Comparison of ENCODE assay signal across 30 cellular contexts in genomic region chr2:216231867-216232266, GRCh38.
"Had no signal": no experiment of that assay in that cellular context is flagged by ENCODE, and none has a peak within 500 bp of the region (broad histone marks: within the 10 kb centered on the region; RNA-seq: fewer than 3 reads in every experiment).

No MANE protein-coding gene starts in this region.

- H3K79me2 ChIP-seq: parathyroid adenoma had no signal

- FAIRE-seq: urothelium cell line had no signal

- H2AFZ ChIP-seq: neural progenitor cell, parathyroid adenoma had no signal

- H3K4me2 ChIP-seq: neural progenitor cell, smooth muscle cell had no signal

- H3K4me3 ChIP-seq: neural progenitor cell, ovary, psoas muscle, skin epidermis, smooth muscle cell, spleen, suprapubic skin, testis, tibial artery, transverse colon, upper lobe of left lung, vagina had no signal

- ATAC-seq: naive thymus-derived CD4-positive, alpha-beta T cell; natural killer cell; psoas muscle; right cardiac atrium; sciatic nerve; stimulated activated memory B cell treated with anti-CD40 and anti-IgM and Interleukin-4, amounts not matched to agents 10 μg/mL and 1 μg/mL and 100 μg/mL, for 72 hours; stimulated activated naive CD8-positive, alpha-beta T cell treated with anti-CD3 and anti-CD28 coated beads, Interleukin-15, amount 100 ng/mL, for 72 hours; stimulated activated naive CD8-positive, alpha-beta T cell treated with anti-CD3 and anti-CD28 coated beads, Interleukin-15, Interleukin-2, amounts not matched to agents 100 U/mL and 50 U/mL, for 24 hours had no signal

- H3K9ac ChIP-seq: neural progenitor cell, parathyroid adenoma had no signal

- DNase-seq: naive thymus-derived CD4-positive, alpha-beta T cell; natural killer cell; occipital lobe; ovary; posterior cingulate gyrus; psoas muscle; right cardiac atrium; spleen; stimulated activated CD4-positive, alpha-beta T cell treated with anti-CD3 and anti-CD28 coated beads, Interleukin-12 subunit alpha, Interleukin-12 subunit beta, amount 100 ng/mL, for 4 hours; stimulated activated CD4-positive, alpha-beta T cell treated with anti-CD3 and anti-CD28 coated beads, Interleukin-1b, Interleukin-23, amount 100 ng/mL, for 48 hours; stimulated activated CD4-positive, alpha-beta T cell treated with anti-CD3 and anti-CD28 coated beads, Interleukin-4, amount 100 ng/mL, for 1 hour; stimulated activated CD4-positive, alpha-beta T cell treated with anti-CD3 and anti-CD28 coated beads, Interleukin-4, amount 100 ng/mL, for 4 hours; stimulated activated CD8-positive, alpha-beta memory T cell treated with anti-CD3 and anti-CD28 coated beads, Interleukin-4, amount 100 ng/mL, for 48 hours; stimulated activated naive CD4-positive, alpha-beta T cell; stimulated activated naive CD8-positive, alpha-beta T cell treated with anti-CD3 and anti-CD28 coated beads, Interleukin-15, amount 100 ng/mL, for 72 hours; stimulated activated naive CD8-positive, alpha-beta T cell treated with anti-CD3 and anti-CD28 coated beads, Interleukin-15, Interleukin-2, amounts not matched to agents 100 U/mL and 50 U/mL, for 24 hours; substantia nigra; testis; tibial artery; transverse colon; upper lobe of left lung had no signal

- H3K9me3 ChIP-seq: suprapubic skin, testis, transverse colon had no signal

- H3K36me3 ChIP-seq: neural progenitor cell, ovary, spleen, suprapubic skin, tibial artery, transverse colon, upper lobe of left lung, vagina had no signal

- H3K27ac ChIP-seq: neural progenitor cell, ovary, parathyroid adenoma, psoas muscle, skin epidermis, spleen, suprapubic skin, testis, tibial artery, transverse colon, upper lobe of left lung, vagina had no signal

- H3K4me1 ChIP-seq: neural progenitor cell, parathyroid adenoma, psoas muscle, spleen, suprapubic skin, testis, tibial artery, transverse colon, upper lobe of left lung, vagina had no signal

- H3K27me3 ChIP-seq: neural progenitor cell, ovary, spleen, suprapubic skin, testis, tibial artery, transverse colon, upper lobe of left lung, vagina had no signal
